In the genomic region with DNA sequence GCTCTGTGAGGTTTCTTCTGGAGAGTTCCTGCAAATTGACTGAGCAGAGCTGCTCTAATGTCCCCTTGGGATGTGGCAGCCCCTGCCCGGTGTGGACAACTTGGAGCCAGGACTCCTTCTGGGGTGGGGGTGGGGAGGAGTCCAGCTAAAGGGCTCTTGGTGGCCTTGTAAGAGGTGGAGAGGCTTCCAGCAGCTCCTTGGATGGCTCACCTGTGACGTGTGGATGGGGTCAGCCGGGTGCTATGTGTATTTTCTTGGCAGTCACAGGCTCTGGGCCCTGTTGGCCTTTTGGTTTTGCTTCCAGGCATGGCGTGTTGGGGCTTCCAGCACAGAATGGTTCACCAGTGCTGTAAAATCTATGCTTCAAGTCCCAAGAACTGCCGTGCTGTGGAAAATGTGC, we compare ENCODE assay signal across 2 cellular contexts.
TF ChIP-seq lines count a peak whose summit lies in the region.

No MANE protein-coding gene starts in this region.

TF ChIP-seq in SK-N-SH, 30 proteins besides CTCF, POLR2A, EP300 and RAD21 (continued from another document):
- TF ChIP-seq, protein P1, sequence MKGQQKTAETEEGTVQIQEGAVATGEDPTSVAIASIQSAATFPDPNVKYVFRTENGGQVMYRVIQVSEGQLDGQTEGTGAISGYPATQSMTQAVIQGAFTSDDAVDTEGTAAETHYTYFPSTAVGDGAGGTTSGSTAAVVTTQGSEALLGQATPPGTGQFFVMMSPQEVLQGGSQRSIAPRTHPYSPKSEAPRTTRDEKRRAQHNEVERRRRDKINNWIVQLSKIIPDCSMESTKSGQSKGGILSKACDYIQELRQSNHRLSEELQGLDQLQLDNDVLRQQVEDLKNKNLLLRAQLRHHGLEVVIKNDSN (IDR thresholded peaks at IDR 0.05; ENCODE audit: borderline replicate concordance, low read depth) = no peak
- no peak for TF ChIP-seq RXRA (IDR thresholded peaks at IDR 0.05; ENCODE audit: borderline replicate concordance, low read depth)
- TF ChIP-seq NFIC (IDR thresholded peaks at IDR 0.05; ENCODE audit: borderline replicate concordance) = no peak

TF ChIP-seq in SK-N-SH treated with all-trans-retinoic acid at 6 μM for 48 hours, 23 proteins besides CTCF, POLR2A, EP300 and RAD21:
- TF ChIP-seq, protein P2, sequence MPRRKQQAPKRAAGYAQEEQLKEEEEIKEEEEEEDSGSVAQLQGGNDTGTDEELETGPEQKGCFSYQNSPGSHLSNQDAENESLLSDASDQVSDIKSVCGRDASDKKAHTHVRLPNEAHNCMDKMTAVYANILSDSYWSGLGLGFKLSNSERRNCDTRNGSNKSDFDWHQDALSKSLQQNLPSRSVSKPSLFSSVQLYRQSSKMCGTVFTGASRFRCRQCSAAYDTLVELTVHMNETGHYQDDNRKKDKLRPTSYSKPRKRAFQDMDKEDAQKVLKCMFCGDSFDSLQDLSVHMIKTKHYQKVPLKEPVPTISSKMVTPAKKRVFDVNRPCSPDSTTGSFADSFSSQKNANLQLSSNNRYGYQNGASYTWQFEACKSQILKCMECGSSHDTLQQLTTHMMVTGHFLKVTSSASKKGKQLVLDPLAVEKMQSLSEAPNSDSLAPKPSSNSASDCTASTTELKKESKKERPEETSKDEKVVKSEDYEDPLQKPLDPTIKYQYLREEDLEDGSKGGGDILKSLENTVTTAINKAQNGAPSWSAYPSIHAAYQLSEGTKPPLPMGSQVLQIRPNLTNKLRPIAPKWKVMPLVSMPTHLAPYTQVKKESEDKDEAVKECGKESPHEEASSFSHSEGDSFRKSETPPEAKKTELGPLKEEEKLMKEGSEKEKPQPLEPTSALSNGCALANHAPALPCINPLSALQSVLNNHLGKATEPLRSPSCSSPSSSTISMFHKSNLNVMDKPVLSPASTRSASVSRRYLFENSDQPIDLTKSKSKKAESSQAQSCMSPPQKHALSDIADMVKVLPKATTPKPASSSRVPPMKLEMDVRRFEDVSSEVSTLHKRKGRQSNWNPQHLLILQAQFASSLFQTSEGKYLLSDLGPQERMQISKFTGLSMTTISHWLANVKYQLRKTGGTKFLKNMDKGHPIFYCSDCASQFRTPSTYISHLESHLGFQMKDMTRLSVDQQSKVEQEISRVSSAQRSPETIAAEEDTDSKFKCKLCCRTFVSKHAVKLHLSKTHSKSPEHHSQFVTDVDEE (CRISPR knock-in tag; IDR thresholded peaks at IDR 0.05) = no peak
- TF ChIP-seq, protein P3, sequence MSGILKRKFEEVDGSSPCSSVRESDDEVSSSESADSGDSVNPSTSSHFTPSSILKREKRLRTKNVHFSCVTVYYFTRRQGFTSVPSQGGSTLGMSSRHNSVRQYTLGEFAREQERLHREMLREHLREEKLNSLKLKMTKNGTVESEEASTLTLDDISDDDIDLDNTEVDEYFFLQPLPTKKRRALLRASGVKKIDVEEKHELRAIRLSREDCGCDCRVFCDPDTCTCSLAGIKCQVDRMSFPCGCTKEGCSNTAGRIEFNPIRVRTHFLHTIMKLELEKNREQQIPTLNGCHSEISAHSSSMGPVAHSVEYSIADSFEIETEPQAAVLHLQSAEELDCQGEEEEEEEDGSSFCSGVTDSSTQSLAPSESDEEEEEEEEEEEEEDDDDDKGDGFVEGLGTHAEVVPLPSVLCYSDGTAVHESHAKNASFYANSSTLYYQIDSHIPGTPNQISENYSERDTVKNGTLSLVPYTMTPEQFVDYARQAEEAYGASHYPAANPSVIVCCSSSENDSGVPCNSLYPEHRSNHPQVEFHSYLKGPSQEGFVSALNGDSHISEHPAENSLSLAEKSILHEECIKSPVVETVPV (CRISPR knock-in tag; IDR thresholded peaks at IDR 0.05) = no peak
TF ChIP-seq in SK-N-SH treated with all-trans-retinoic acid at 6 μM for 48 hours: peak in this region for 0.
